ENCODE assay signal across 20 cellular contexts in genomic region chr3:21920431-21920830, GRCh38.
DNase-seq lines count a peak whose midpoint lies in the region; ATAC-seq and TF ChIP-seq lines count a peak whose summit lies in the region.
"Had no signal": no experiment of that assay in that cellular context is flagged by ENCODE, and none has a peak within 500 bp of the region (broad histone marks: within the 10 kb centered on the region; RNA-seq: fewer than 3 reads in every experiment).

No MANE protein-coding gene starts in this region.

- H3K36me3 ChIP-seq in mesenchymal stem cell (ENCODE audit: control insufficient read depth in 1 of 2, insufficient read depth in 2 of 2, low read depth in 1 of 2, low read length in 2 of 2) (no peaks in the 10 kb centered on the region), stomach (no peaks in the 10 kb centered on the region), aorta (ENCODE audit: control insufficient read depth in 1 of 2, insufficient read depth in 2 of 2, low read length in 1 of 2) (no peaks in the 10 kb centered on the region)
- H3K36me3 ChIP-seq: HAP-1, right atrium auricular region had no signal

- no peaks in the 10 kb centered on the region for H3K36me3 Mint-ChIP-seq in chondrocyte (ENCODE audit: low read depth)
- H3K36me3 Mint-ChIP-seq in natural killer cell = no peaks in the 10 kb centered on the region
- H3K36me3 Mint-ChIP-seq: naive thymus-derived CD4-positive, alpha-beta T cell had no signal

- H3K9me3 Mint-ChIP-seq in chondrocyte (ENCODE audit: low read depth) (no peaks in the 10 kb centered on the region), natural killer cell (peaks cover 11 to 19% of the 10 kb centered on the region in 2 donors)

- H3K4me1 ChIP-seq in mesenchymal stem cell (ENCODE audit: control insufficient read depth, insufficient read depth, low read depth, low read length) = no peaks in the 10 kb centered on the region
- H3K4me1 ChIP-seq in stomach = no peaks in the 10 kb centered on the region
- no peaks in the 10 kb centered on the region for H3K4me1 ChIP-seq in aorta (ENCODE audit: control insufficient read depth in 1 of 2, insufficient read depth in 2 of 2, low read length in 2 of 2)
- H3K4me1 ChIP-seq: HAP-1, right atrium auricular region had no signal

- no peak overlapping the region for H2AK5ac ChIP-seq in mesenchymal stem cell (ENCODE audit: low read length, severe bottlenecking)

- H3K18ac ChIP-seq in mesenchymal stem cell (ENCODE audit: low read depth in 1 of 2, low read length in 2 of 2) = no peak overlapping the region

- no peak for TF ChIP-seq EP300 in stomach (IDR thresholded peaks at IDR 0.05)

- H3K4me3 Mint-ChIP-seq in chondrocyte (ENCODE audit: unreplicated experiment) = no peak overlapping the region
- H3K4me3 Mint-ChIP-seq in natural killer cell = no peak overlapping the region
- H3K4me3 Mint-ChIP-seq: activated CD8-positive, alpha-beta T cell treated with anti-CD3 and anti-CD28 coated beads for 36 hours; naive thymus-derived CD4-positive, alpha-beta T cell; T-helper 2 cell treated with Interferon-gamma antibody and Interleukin-4, amounts not matched to agents 5 μg/mL and 100 μg/mL, for 36 hours had no signal

- no peak overlapping the region for H2BK12ac ChIP-seq in mesenchymal stem cell (ENCODE audit: low read length in 2 of 2)

- ATAC-seq in aorta (ENCODE audit: low FRiP score) = no peak
- ATAC-seq in natural killer cell = no peak
- ATAC-seq: activated CD8-positive, alpha-beta T cell treated with anti-CD3 and anti-CD28 coated beads for 36 hours; naive thymus-derived CD4-positive, alpha-beta T cell; stimulated activated naive CD8-positive, alpha-beta T cell treated with anti-CD3 and anti-CD28 coated beads, Interleukin-15, Interleukin-2, amounts not matched to agents 100 U/mL and 50 U/mL, for 24 hours had no signal

- no peak overlapping the region for H4K8ac ChIP-seq in mesenchymal stem cell (ENCODE audit: low read length)

- H3K23ac ChIP-seq in mesenchymal stem cell (ENCODE audit: low read length in 2 of 2) = no peak overlapping the region

- H3K27me3 ChIP-seq in mesenchymal stem cell (ENCODE audit: control insufficient read depth in 1 of 2, insufficient read depth in 1 of 2, low read length in 2 of 2) (no peaks in the 10 kb centered on the region), stomach (no peaks in the 10 kb centered on the region), aorta (ENCODE audit: control insufficient read depth in 1 of 2, insufficient read depth in 2 of 2, low read length in 1 of 2) (no peaks in the 10 kb centered on the region)
- H3K27me3 ChIP-seq: right atrium auricular region had no signal

- 80% methylated on average over 1 of the region's 1 CpG for WGBS in mesenchymal stem cell
- WGBS in stomach, 5 donors = 64 to 91% (median 82%) methylated on average over 1 of the region's 1 CpG
- 74 to 99% methylated on average over 1 of the region's 1 CpG for WGBS in aorta, 2 donors

- H3K4me1 Mint-ChIP-seq in chondrocyte (ENCODE audit: low read depth) (peaks cover 11% of the 10 kb centered on the region), natural killer cell (no peaks in the 10 kb centered on the region)
- H3K4me1 Mint-ChIP-seq: naive thymus-derived CD4-positive, alpha-beta T cell had no signal

- no peak overlapping the region for H3K4me3 ChIP-seq in mesenchymal stem cell (ENCODE audit: insufficient read depth in 1 of 2, low read depth in 1 of 2, low read length in 2 of 2)
- H3K4me3 ChIP-seq in stomach = no peak overlapping the region
- no peak overlapping the region for H3K4me3 ChIP-seq in aorta (ENCODE audit: low read length in 2 of 2)
- H3K4me3 ChIP-seq: HAP-1, right atrium auricular region had no signal

- TF ChIP-seq POLR2A in stomach (IDR thresholded peaks at IDR 0.05) = no peak

- H3K79me1 ChIP-seq in mesenchymal stem cell (replicated peaks; ENCODE audit: low read length, poor library complexity, severe bottlenecking) = no peaks in the 10 kb centered on the region

- no peaks in the 10 kb centered on the region for H3K9me3 ChIP-seq in mesenchymal stem cell (ENCODE audit: control insufficient read depth, low read length)
- no peaks in the 10 kb centered on the region for H3K9me3 ChIP-seq in stomach
- no peaks in the 10 kb centered on the region for H3K9me3 ChIP-seq in aorta (ENCODE audit: control insufficient read depth, low read length)
- H3K9me3 ChIP-seq: HAP-1, right atrium auricular region had no signal

- no peak overlapping the region for H3K14ac ChIP-seq in mesenchymal stem cell (ENCODE audit: low read length in 2 of 2)

- no peak for TF ChIP-seq CTCF in chondrocyte (IDR thresholded peaks at IDR 0.05)
- TF ChIP-seq CTCF in stomach (IDR thresholded peaks at IDR 0.05) = no peak
- TF ChIP-seq CTCF in natural killer cell (IDR thresholded peaks at IDR 0.05) = no peak

- H3K27me3 Mint-ChIP-seq in chondrocyte (ENCODE audit: low read depth) (no peaks in the 10 kb centered on the region), natural killer cell (ENCODE audit: low read depth in 2 of 2) (no peaks in the 10 kb centered on the region)
- H3K27me3 Mint-ChIP-seq: activated CD8-positive, alpha-beta T cell treated with anti-CD3 and anti-CD28 coated beads for 36 hours; naive thymus-derived CD4-positive, alpha-beta T cell had no signal

- no peak overlapping the region for H3K4ac ChIP-seq in mesenchymal stem cell (ENCODE audit: low read depth in 1 of 2, low read length in 2 of 2)

- H2BK5ac ChIP-seq in mesenchymal stem cell (ENCODE audit: low read depth, low read length, poor library complexity, severe bottlenecking) = no peak overlapping the region

- H3K4me2 ChIP-seq in mesenchymal stem cell (ENCODE audit: low read length, poor library complexity, severe bottlenecking) = no peak overlapping the region

- H3K27ac ChIP-seq in mesenchymal stem cell (ENCODE audit: low read length, poor library complexity, severe bottlenecking) (peak overlapping the region; percentile 7), stomach (no peak overlapping the region), aorta (ENCODE audit: low read depth in 1 of 2, low read length in 2 of 2) (no peak overlapping the region)
- H3K27ac ChIP-seq: C4-2B, right atrium auricular region had no signal

- H3K9ac ChIP-seq in mesenchymal stem cell (ENCODE audit: low read length) = peak overlapping the region; percentile 20

- H2AFZ ChIP-seq in mesenchymal stem cell (ENCODE audit: low read depth, low read length) = no peak overlapping the region

- DNase-seq in AG20443 (ENCODE audit: low spot score) (peak; percentile 60), M059J (ENCODE audit: low read depth) (peak; percentile 52), chondrocyte (ENCODE audit: low spot score) (no peak), mesenchymal stem cell (peak; percentile 64), stomach (no peak), aorta (no peak), natural killer cell (no peak)
- DNase-seq in stimulated activated CD4-positive, alpha-beta T cell treated with anti-CD3 and anti-CD28 coated beads, Interleukin-4, amount 100 ng/mL, for 4 hours = no peak
- DNase-seq: activated CD8-positive, alpha-beta T cell treated with anti-CD3 and anti-CD28 coated beads for 36 hours; activated gamma-delta T cell; islet precursor cell; naive thymus-derived CD4-positive, alpha-beta T cell; NCI-H1417; NCI-H446 treated with DMSO at 0.1 percent for 48 hours; OCI-M1; stimulated activated naive CD8-positive, alpha-beta T cell treated with anti-CD3 and anti-CD28 coated beads, Interleukin-15, Interleukin-2, amounts not matched to agents 100 U/mL and 50 U/mL, for 24 hours had no signal

- H4K91ac ChIP-seq in mesenchymal stem cell (ENCODE audit: low read length) = no peak overlapping the region

- H2BK15ac ChIP-seq in mesenchymal stem cell (ENCODE audit: low read depth, poor library complexity, severe bottlenecking) = no peak overlapping the region

- no peak overlapping the region for H2BK120ac ChIP-seq in mesenchymal stem cell (ENCODE audit: low read depth, low read length)

- H3K27ac Mint-ChIP-seq in chondrocyte (ENCODE audit: unreplicated experiment) = peak overlapping the region; percentile 68
- H3K27ac Mint-ChIP-seq in natural killer cell = no peak overlapping the region
- H3K27ac Mint-ChIP-seq: activated CD8-positive, alpha-beta T cell treated with anti-CD3 and anti-CD28 coated beads for 36 hours; naive thymus-derived CD4-positive, alpha-beta T cell; T-helper 2 cell treated with Interferon-gamma antibody and Interleukin-4, amounts not matched to agents 5 μg/mL and 100 μg/mL, for 36 hours had no signal

- intact Hi-C loops in stomach (cut with DNase I; ENCODE audit: low total_unique reads) = no loop called here
- intact Hi-C loops in aorta (cut with DNase I) = no loop called here
- intact Hi-C loops in natural killer cell (cut with micrococcal nuclease) = no loop called here

Comparison
In these comparisons a context has a peak if more than half of its experiments do, and no peak if none do; other contexts are left out.
1. DNase-seq: peak in AG20443 (single experiment), M059J (single experiment) and mesenchymal stem cell (single experiment); none in chondrocyte (single experiment), stomach (single experiment), aorta (0 of 2), natural killer cell (single experiment) and stimulated activated CD4-positive, alpha-beta T cell treated with anti-CD3 and anti-CD28 coated beads, Interleukin-4, amount 100 ng/mL, for 4 hours (0 of 2).